35 cellular contexts compared by ENCODE assay signal in genomic region chr6:41045664-41046063, GRCh38. TPM values are rescaled to one million over a fixed set of nuclear protein-coding genes. Genes with fewer than 3 reads are reported as not detected.
"Had no signal": no experiment of that assay in that cellular context is flagged by ENCODE, and none has a peak within 500 bp of the region (broad histone marks: within the 10 kb centered on the region; RNA-seq: fewer than 3 reads in every experiment).

No MANE protein-coding gene starts in this region.

- H3K27ac ChIP-seq: adrenal gland, coronary artery, dorsolateral prefrontal cortex, neutrophil, skin epidermis, testis, transverse colon had no signal

- H3K4me3 ChIP-seq: adrenal gland, coronary artery, dorsolateral prefrontal cortex, gastrocnemius medialis, skin epidermis, testis, transverse colon had no signal

- DNase-seq: activated B cell treated with CpG ODN at 0.5 μM for 24 hours; activated CD4-positive, alpha-beta T cell treated with anti-CD3 and anti-CD28 coated beads, Interleukin-2, amount 50 U/mL, for 1 hour; activated CD8-positive, alpha-beta memory T cell treated with anti-CD3 and anti-CD28 coated beads, Interleukin-2, amount 10 ng/mL, durations not matched to agents 7 days and 5 days; activated CD8-positive, alpha-beta T cell treated with anti-CD3 and anti-CD28 coated beads for 36 hours; activated naive CD4-positive, alpha-beta T cell treated with anti-CD3 and anti-CD28 coated beads for 36 hours; activated naive CD8-positive, alpha-beta T cell treated with anti-CD3 and anti-CD28 coated beads for 36 hours; activated T-cell treated with anti-CD3 and anti-CD28 coated beads for 4 hours; activated T-cell treated with anti-CD3 and anti-CD28 coated beads, Interleukin-2, amount 50 U/mL, for 72 hours; adrenal gland; aorta; dorsolateral prefrontal cortex; effector memory CD4-positive, alpha-beta T cell; erythroblast; gastrocnemius medialis; glutamatergic neuron; islet precursor cell; naive B cell; nephron progenitor cell; stimulated activated CD4-positive, alpha-beta T cell treated with anti-CD3 and anti-CD28 coated beads, Interleukin-12 subunit alpha, Interleukin-12 subunit beta, amount 100 ng/mL, for 4 hours; stimulated activated CD4-positive, alpha-beta T cell treated with anti-CD3 and anti-CD28 coated beads, Interleukin-4, amount 100 ng/mL, for 1 hour; stimulated activated naive CD8-positive, alpha-beta T cell treated with anti-CD3 and anti-CD28 coated beads, Interleukin-15, Interleukin-2, amounts not matched to agents 100 U/mL and 50 U/mL, for 24 hours; testis; transverse colon had no signal

- H3K9me3 ChIP-seq: adrenal gland, gastrocnemius medialis, neutrophil, testis, transverse colon had no signal

- H3K4me1 ChIP-seq: adrenal gland, testis had no signal

- H3K36me3 ChIP-seq: adrenal gland, gastrocnemius medialis, neutrophil, transverse colon had no signal

- H3K27me3 ChIP-seq: adrenal gland, dorsolateral prefrontal cortex, gastrocnemius medialis, neutrophil, testis, transverse colon had no signal

- ATAC-seq: activated CD8-positive, alpha-beta memory T cell treated with anti-CD3 and anti-CD28 coated beads, Interleukin-2, amount 10 ng/mL, durations not matched to agents 7 days and 5 days; activated CD8-positive, alpha-beta T cell treated with anti-CD3 and anti-CD28 coated beads for 36 hours; activated T-cell treated with anti-CD3 and anti-CD28 coated beads, Interleukin-2, amount 50 U/mL, for 72 hours; gastrocnemius medialis; sciatic nerve; stimulated activated naive CD8-positive, alpha-beta T cell treated with anti-CD3 and anti-CD28 coated beads, Interleukin-15, Interleukin-2, amounts not matched to agents 100 U/mL and 50 U/mL, for 24 hours had no signal

RNA-seq across cellular contexts. Expression of gene TSPO2, which starts 3.4 kb away (rescaled TPM):
- total RNA-seq: activated B cell treated with CpG ODN at 0.5 μM for 24 hours; activated CD8-positive, alpha-beta memory T cell treated with anti-CD3 and anti-CD28 coated beads, Interleukin-2, amount 10 ng/mL, durations not matched to agents 7 days and 5 days; activated CD8-positive, alpha-beta T cell treated with anti-CD3 and anti-CD28 coated beads for 36 hours; activated naive CD4-positive, alpha-beta T cell treated with anti-CD3 and anti-CD28 coated beads for 36 hours; activated naive CD8-positive, alpha-beta T cell treated with anti-CD3 and anti-CD28 coated beads for 36 hours; activated T-cell treated with anti-CD3 and anti-CD28 coated beads, Interleukin-2, amount 50 U/mL, for 72 hours; adrenal gland; aorta; cardiac septum; cerebellum; dorsolateral prefrontal cortex; gastrocnemius medialis; lower leg skin; mesothelial cell of epicardium; osteocyte; progenitor cell of endocrine pancreas; renal cortical epithelial cell; testis; transverse colon; urinary bladder had no signal
- polyA plus RNA-seq: adrenal gland, aorta, urinary bladder had no signal

RNA-seq across cellular contexts. Expression of gene APOBEC2, which starts 7.3 kb away (rescaled TPM):
- total RNA-seq: activated B cell treated with CpG ODN at 0.5 μM for 24 hours; activated CD8-positive, alpha-beta memory T cell treated with anti-CD3 and anti-CD28 coated beads, Interleukin-2, amount 10 ng/mL, durations not matched to agents 7 days and 5 days; activated CD8-positive, alpha-beta T cell treated with anti-CD3 and anti-CD28 coated beads for 36 hours; activated naive CD4-positive, alpha-beta T cell treated with anti-CD3 and anti-CD28 coated beads for 36 hours; activated naive CD8-positive, alpha-beta T cell treated with anti-CD3 and anti-CD28 coated beads for 36 hours; activated T-cell treated with anti-CD3 and anti-CD28 coated beads, Interleukin-2, amount 50 U/mL, for 72 hours; aorta; cerebellum; dorsolateral prefrontal cortex; lower leg skin; osteocyte; renal cortical epithelial cell; sciatic nerve; transverse colon had no signal
- polyA plus RNA-seq: aorta had no signal
